ENCODE assay signal across 26 cellular contexts in the genomic region with DNA sequence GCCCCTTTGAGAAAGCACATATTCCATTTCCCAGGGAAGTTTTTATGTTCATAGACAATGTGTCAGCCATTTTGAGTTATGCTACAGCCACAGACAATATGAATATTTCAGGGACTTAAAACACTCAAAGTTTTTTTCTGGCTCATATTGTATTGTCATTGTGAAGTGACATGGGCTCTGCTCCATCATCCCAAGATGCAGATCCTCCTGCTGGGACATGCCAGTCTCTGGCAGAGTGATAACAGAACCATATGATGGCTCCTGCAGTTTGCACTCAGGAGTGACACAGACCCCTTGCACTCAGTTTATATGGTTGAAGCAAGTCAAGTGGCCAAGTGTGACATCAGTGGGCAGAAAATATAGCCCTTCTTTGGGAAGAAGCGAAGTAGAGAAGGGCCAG.
"Had no signal": no experiment of that assay in that cellular context is flagged by ENCODE, and none has a peak within 500 bp of the region (broad histone marks: within the 10 kb centered on the region; RNA-seq: fewer than 3 reads in every experiment).

No MANE protein-coding gene starts in this region.

- H3K27ac ChIP-seq: stomach, suprapubic skin, testis, thoracic aorta, thyroid gland, tibial artery, tibial nerve, transverse colon, upper lobe of left lung, upper lobe of right lung, uterus, vagina had no signal

- DNase-seq: stimulated activated CD4-positive, alpha-beta T cell treated with anti-CD3 and anti-CD28 coated beads, Interleukin-2, amount 100 ng/mL, for 48 hours; stimulated activated CD4-positive, alpha-beta T cell treated with anti-CD3 and anti-CD28 coated beads, Interleukin-4, amount 100 ng/mL, for 1 hour; stimulated activated CD4-positive, alpha-beta T cell treated with anti-CD3 and anti-CD28 coated beads, Interleukin-4, amount 100 ng/mL, for 24 hours; stimulated activated CD4-positive, alpha-beta T cell treated with anti-CD3 and anti-CD28 coated beads, Interleukin-4, amount 100 ng/mL, for 4 hours; stimulated activated CD8-positive, alpha-beta memory T cell treated with anti-CD3 and anti-CD28 coated beads, Interleukin-4, amount 100 ng/mL, for 48 hours; stimulated activated naive B cell treated with anti-CD40 and anti-IgM and Interleukin-4, amounts not matched to agents 10 μg/mL and 1 μg/mL and 100 μg/mL, for 72 hours; stimulated activated naive CD4-positive, alpha-beta T cell; stimulated activated naive CD4-positive, alpha-beta T cell treated with Interleukin-2 at 50 U/mL for 16 hours; stimulated activated naive CD8-positive, alpha-beta T cell treated with anti-CD3 and anti-CD28 coated beads, Interleukin-15, amount 100 ng/mL, for 72 hours; stimulated activated naive CD8-positive, alpha-beta T cell treated with anti-CD3 and anti-CD28 coated beads, Interleukin-15, Interleukin-2, amounts not matched to agents 100 U/mL and 50 U/mL, for 24 hours; stomach; substantia nigra; testis; thyroid gland; tibial artery; transverse colon; trophoblast cell; upper lobe of left lung; upper lobe of right lung; uterus had no signal

- H3K36me3 ChIP-seq: stomach, suprapubic skin, thoracic aorta, thyroid gland, tibial artery, tibial nerve, transverse colon, upper lobe of left lung, upper lobe of right lung, uterus, vagina had no signal

- H3K4me1 ChIP-seq: stomach, testis, thyroid gland, transverse colon, upper lobe of left lung, upper lobe of right lung, uterus, vagina had no signal

- ATAC-seq: stimulated activated effector memory CD8-positive, alpha-beta T cell treated with anti-CD3 and anti-CD28 coated beads, Interleukin-12 subunit alpha, Interleukin-12 subunit beta, amount 100 ng/mL, for 72 hours; stimulated activated memory B cell treated with anti-CD40 and anti-IgM and Interleukin-4, amounts not matched to agents 10 μg/mL and 1 μg/mL and 100 μg/mL, for 72 hours; stimulated activated naive B cell treated with anti-CD40 and anti-IgM and Interleukin-4, amounts not matched to agents 10 μg/mL and 1 μg/mL and 100 μg/mL, for 72 hours; stimulated activated naive CD8-positive, alpha-beta T cell treated with anti-CD3 and anti-CD28 coated beads, Interleukin-15, amount 100 ng/mL, for 72 hours; stimulated activated naive CD8-positive, alpha-beta T cell treated with anti-CD3 and anti-CD28 coated beads, Interleukin-15, Interleukin-2, amounts not matched to agents 100 U/mL and 50 U/mL, for 24 hours; upper lobe of right lung had no signal

- H3K4me3 ChIP-seq: stomach, suprapubic skin, testis, thoracic aorta, thyroid gland, tibial artery, tibial nerve, transverse colon, upper lobe of left lung, upper lobe of right lung, uterus, vagina had no signal

- H3K9me3 ChIP-seq: stomach, suprapubic skin, testis, thoracic aorta, thyroid gland, tibial artery, tibial nerve, transverse colon, upper lobe of left lung, upper lobe of right lung, uterus, vagina had no signal

- H3K27me3 ChIP-seq: stomach, suprapubic skin, testis, thyroid gland, tibial artery, tibial nerve, transverse colon, upper lobe of left lung, upper lobe of right lung, uterus, vagina had no signal
